Comparison of ENCODE assay signal across 1 cellular context in genomic region chr5:59768204-59769040, GRCh38.
TF ChIP-seq lines count a peak whose summit lies in the region.

No MANE protein-coding gene starts in this region.

TF ChIP-seq in endothelial cell of umbilical vein, 7 proteins besides CTCF, POLR2A, EP300 and RAD21 (continued from another document):
- TF ChIP-seq JUN (IDR thresholded peaks at IDR 0.05; ENCODE audit: borderline replicate concordance, insufficient read depth, insufficient read length, low read depth): no peak
